In the genomic region with DNA sequence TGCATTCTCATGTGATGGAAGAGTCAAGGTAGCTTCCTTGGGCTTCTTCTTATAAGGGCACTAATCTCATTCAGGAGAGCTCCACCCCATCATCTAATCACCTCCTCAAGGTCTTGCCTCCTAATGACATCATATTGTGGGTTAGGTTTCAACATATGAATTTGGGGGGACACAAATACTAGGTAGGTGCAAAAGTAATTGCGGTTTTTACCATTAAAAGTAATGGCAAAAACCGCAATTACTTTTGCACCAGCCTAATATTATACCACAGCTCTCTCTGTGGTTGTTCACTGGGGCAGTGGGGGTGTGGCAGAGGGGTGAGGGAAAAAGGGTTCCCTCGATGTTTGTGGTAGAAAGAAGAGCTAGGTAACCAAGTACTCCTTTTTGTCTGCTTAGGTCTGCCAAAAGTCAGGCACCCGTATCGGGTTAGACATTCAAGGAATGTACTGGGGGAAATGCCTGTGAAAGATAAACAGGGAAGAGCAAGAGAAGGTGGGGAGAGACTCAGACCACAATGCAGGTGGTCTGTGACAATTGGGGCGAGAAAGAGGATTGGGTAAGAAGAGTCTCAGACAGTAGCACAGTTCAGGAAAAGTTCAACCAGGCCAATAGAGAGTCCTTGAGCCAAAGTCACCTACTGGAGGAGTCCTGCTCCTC, we compare ENCODE assay signal across 1 cellular context.
TF ChIP-seq lines count a peak whose summit lies in the region.

No MANE protein-coding gene starts in this region.

TF ChIP-seq in GM23338, 12 proteins besides CTCF, POLR2A, EP300 and RAD21 (continued from another document):
- TF ChIP-seq, protein P1, sequence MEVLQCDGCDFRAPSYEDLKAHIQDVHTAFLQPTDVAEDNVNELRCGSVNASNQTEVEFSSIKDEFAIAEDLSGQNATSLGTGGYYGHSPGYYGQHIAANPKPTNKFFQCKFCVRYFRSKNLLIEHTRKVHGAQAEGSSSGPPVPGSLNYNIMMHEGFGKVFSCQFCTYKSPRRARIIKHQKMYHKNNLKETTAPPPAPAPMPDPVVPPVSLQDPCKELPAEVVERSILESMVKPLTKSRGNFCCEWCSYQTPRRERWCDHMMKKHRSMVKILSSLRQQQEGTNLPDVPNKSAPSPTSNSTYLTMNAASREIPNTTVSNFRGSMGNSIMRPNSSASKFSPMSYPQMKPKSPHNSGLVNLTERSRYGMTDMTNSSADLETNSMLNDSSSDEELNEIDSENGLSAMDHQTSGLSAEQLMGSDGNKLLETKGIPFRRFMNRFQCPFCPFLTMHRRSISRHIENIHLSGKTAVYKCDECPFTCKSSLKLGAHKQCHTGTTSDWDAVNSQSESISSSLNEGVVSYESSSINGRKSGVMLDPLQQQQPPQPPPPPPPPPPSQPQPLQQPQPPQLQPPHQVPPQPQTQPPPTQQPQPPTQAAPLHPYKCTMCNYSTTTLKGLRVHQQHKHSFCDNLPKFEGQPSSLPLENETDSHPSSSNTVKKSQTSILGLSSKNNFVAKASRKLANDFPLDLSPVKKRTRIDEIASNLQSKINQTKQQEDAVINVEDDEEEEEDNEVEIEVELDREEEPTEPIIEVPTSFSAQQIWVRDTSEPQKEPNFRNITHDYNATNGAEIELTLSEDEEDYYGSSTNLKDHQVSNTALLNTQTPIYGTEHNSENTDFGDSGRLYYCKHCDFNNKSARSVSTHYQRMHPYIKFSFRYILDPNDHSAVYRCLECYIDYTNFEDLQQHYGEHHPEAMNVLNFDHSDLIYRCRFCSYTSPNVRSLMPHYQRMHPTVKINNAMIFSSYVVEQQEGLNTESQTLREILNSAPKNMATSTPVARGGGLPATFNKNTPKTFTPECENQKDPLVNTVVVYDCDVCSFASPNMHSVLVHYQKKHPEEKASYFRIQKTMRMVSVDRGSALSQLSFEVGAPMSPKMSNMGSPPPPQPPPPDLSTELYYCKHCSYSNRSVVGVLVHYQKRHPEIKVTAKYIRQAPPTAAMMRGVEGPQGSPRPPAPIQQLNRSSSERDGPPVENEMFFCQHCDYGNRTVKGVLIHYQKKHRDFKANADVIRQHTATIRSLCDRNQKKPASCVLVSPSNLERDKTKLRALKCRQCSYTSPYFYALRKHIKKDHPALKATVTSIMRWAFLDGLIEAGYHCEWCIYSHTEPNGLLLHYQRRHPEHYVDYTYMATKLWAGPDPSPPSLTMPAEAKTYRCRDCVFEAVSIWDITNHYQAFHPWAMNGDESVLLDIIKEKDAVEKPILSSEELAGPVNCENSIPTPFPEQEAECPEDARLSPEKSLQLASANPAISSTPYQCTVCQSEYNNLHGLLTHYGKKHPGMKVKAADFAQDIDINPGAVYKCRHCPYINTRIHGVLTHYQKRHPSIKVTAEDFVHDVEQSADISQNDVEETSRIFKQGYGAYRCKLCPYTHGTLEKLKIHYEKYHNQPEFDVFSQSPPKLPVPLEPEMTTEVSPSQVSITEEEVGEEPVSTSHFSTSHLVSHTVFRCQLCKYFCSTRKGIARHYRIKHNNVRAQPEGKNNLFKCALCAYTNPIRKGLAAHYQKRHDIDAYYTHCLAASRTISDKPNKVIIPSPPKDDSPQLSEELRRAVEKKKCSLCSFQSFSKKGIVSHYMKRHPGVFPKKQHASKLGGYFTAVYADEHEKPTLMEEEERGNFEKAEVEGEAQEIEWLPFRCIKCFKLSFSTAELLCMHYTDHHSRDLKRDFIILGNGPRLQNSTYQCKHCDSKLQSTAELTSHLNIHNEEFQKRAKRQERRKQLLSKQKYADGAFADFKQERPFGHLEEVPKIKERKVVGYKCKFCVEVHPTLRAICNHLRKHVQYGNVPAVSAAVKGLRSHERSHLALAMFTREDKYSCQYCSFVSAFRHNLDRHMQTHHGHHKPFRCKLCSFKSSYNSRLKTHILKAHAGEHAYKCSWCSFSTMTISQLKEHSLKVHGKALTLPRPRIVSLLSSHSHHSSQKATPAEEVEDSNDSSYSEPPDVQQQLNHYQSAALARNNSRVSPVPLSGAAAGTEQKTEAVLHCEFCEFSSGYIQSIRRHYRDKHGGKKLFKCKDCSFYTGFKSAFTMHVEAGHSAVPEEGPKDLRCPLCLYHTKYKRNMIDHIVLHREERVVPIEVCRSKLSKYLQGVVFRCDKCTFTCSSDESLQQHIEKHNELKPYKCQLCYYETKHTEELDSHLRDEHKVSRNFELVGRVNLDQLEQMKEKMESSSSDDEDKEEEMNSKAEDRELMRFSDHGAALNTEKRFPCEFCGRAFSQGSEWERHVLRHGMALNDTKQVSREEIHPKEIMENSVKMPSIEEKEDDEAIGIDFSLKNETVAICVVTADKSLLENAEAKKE (CRISPR knock-in tag; IDR thresholded peaks at IDR 0.05) = no peak
- no peak for TF ChIP-seq JUNB (IDR thresholded peaks at IDR 0.05; ENCODE audit: unreplicated experiment)
- TF ChIP-seq EZH2phosphoT487 (IDR thresholded peaks at IDR 0.05; ENCODE audit: unreplicated experiment) = no peak
- TF ChIP-seq STAT1 (IDR thresholded peaks at IDR 0.05; ENCODE audit: unreplicated experiment) = no peak
- no peak for TF ChIP-seq ZNF114 (CRISPR knock-in tag; IDR thresholded peaks at IDR 0.05)
- TF ChIP-seq POLR2AphosphoS5 (IDR thresholded peaks at IDR 0.05; ENCODE audit: low read depth) = no peak
- TF ChIP-seq, protein P2, sequence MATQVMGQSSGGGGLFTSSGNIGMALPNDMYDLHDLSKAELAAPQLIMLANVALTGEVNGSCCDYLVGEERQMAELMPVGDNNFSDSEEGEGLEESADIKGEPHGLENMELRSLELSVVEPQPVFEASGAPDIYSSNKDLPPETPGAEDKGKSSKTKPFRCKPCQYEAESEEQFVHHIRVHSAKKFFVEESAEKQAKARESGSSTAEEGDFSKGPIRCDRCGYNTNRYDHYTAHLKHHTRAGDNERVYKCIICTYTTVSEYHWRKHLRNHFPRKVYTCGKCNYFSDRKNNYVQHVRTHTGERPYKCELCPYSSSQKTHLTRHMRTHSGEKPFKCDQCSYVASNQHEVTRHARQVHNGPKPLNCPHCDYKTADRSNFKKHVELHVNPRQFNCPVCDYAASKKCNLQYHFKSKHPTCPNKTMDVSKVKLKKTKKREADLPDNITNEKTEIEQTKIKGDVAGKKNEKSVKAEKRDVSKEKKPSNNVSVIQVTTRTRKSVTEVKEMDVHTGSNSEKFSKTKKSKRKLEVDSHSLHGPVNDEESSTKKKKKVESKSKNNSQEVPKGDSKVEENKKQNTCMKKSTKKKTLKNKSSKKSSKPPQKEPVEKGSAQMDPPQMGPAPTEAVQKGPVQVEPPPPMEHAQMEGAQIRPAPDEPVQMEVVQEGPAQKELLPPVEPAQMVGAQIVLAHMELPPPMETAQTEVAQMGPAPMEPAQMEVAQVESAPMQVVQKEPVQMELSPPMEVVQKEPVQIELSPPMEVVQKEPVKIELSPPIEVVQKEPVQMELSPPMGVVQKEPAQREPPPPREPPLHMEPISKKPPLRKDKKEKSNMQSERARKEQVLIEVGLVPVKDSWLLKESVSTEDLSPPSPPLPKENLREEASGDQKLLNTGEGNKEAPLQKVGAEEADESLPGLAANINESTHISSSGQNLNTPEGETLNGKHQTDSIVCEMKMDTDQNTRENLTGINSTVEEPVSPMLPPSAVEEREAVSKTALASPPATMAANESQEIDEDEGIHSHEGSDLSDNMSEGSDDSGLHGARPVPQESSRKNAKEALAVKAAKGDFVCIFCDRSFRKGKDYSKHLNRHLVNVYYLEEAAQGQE (IDR thresholded peaks at IDR 0.05; ENCODE audit: unreplicated experiment) = no peak
- TF ChIP-seq, protein P3, sequence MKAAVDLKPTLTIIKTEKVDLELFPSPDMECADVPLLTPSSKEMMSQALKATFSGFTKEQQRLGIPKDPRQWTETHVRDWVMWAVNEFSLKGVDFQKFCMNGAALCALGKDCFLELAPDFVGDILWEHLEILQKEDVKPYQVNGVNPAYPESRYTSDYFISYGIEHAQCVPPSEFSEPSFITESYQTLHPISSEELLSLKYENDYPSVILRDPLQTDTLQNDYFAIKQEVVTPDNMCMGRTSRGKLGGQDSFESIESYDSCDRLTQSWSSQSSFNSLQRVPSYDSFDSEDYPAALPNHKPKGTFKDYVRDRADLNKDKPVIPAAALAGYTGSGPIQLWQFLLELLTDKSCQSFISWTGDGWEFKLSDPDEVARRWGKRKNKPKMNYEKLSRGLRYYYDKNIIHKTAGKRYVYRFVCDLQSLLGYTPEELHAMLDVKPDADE (IDR thresholded peaks at IDR 0.05) = no peak
- TF ChIP-seq ZNF331 (CRISPR knock-in tag; IDR thresholded peaks at IDR 0.05; ENCODE audit: low read depth) = no peak
- TF ChIP-seq EZH2 (IDR thresholded peaks at IDR 0.05; ENCODE audit: low read depth, unreplicated experiment) = no peak
